In the genomic region with DNA sequence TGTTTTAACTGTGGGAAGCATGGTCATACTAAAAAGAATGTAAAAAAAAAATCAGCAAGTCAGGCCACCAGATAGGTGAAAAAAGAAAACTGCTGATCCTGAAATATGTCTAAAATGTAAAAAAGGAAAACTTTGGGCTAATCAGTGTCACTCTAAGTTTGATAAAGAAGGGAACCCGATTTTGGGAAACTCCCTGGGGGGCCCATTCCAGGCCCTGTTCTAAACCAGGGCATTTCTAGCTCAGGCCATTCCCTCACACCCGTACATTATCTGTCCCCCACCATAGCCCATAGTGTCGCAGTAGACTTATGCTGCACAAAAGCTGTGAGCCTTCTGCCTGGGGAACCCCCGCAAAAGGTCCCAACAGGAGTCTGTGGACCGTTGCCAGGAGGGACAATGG, we compare ENCODE assay signal across 6 cellular contexts.
DNase-seq lines count a peak whose midpoint lies in the region; ATAC-seq and TF ChIP-seq lines count a peak whose summit lies in the region.
"Not testable (repeated sequence)": the region's sequence is repeated elsewhere in the genome, so short reads cannot be mapped to it uniquely, and the experiment has no call there.

No MANE protein-coding gene starts in this region.

- H3K4me1 ChIP-seq in spleen = not testable (repeated sequence)

- not testable (repeated sequence) for ATAC-seq in Right ventricle myocardium inferior, left ventricle myocardium superior, sciatic nerve

- not testable (repeated sequence) for H3K4me3 Mint-ChIP-seq in activated CD4-positive, alpha-beta T cell treated with anti-CD3 and anti-CD28 coated beads, Interleukin-2, amount 10 ng/mL, durations not matched to agents 24 days and 14 days

- intact Hi-C loops in activated CD4-positive, alpha-beta T cell treated with anti-CD3 and anti-CD28 coated beads, Interleukin-2, amount 10 ng/mL, durations not matched to agents 24 days and 14 days (cut with micrococcal nuclease); Right ventricle myocardium inferior (cut with DNase I); left ventricle myocardium superior (cut with micrococcal nuclease); sciatic nerve (cut with DNase I); spleen (cut with DNase I; ENCODE audit: low total_unique reads): not testable (repeated sequence)

- H3K9me3 Mint-ChIP-seq in activated CD4-positive, alpha-beta T cell treated with anti-CD3 and anti-CD28 coated beads, Interleukin-2, amount 10 ng/mL, durations not matched to agents 24 days and 14 days = not testable (repeated sequence)

- peak; percentile 37 for DNase-seq in activated CD4-positive, alpha-beta T cell treated with anti-CD3 and anti-CD28 coated beads, Interleukin-2, amount 10 ng/mL, durations not matched to agents 24 days and 14 days
- DNase-seq in Right ventricle myocardium inferior (ENCODE audit: missing footprints) = peak; percentile 27
- DNase-seq in left ventricle myocardium superior = peak; percentile 10
- DNase-seq in mesenteric fat pad (ENCODE audit: low spot score) = peak; percentile 64
- peak; percentile 47 for DNase-seq in sciatic nerve (ENCODE audit: low spot score)
- peak; percentile 14 for DNase-seq in spleen

- H3K27me3 ChIP-seq in spleen (replicated peaks in 1 of 7) = not testable (repeated sequence)

- H3K9me3 ChIP-seq in spleen = peaks cover 0 to 13% (median 4%) of the 10 kb centered on the region in 8 donors

- H3K36me3 Mint-ChIP-seq in activated CD4-positive, alpha-beta T cell treated with anti-CD3 and anti-CD28 coated beads, Interleukin-2, amount 10 ng/mL, durations not matched to agents 24 days and 14 days (ENCODE audit: low read depth) = not testable (repeated sequence)

- not testable (repeated sequence) for H3K4me1 Mint-ChIP-seq in activated CD4-positive, alpha-beta T cell treated with anti-CD3 and anti-CD28 coated beads, Interleukin-2, amount 10 ng/mL, durations not matched to agents 24 days and 14 days

- 59 to 79% (median 63%) methylated on average over 5 of the region's 5 CpGs for WGBS in spleen, 5 donors

- not testable (repeated sequence) for TF ChIP-seq POLR2A in spleen (IDR thresholded peaks at IDR 0.05)

- not testable (repeated sequence) for H3K27ac ChIP-seq in spleen

- H3K36me3 ChIP-seq in spleen = not testable (repeated sequence)

- H3K27ac Mint-ChIP-seq in activated CD4-positive, alpha-beta T cell treated with anti-CD3 and anti-CD28 coated beads, Interleukin-2, amount 10 ng/mL, durations not matched to agents 24 days and 14 days = not testable (repeated sequence)

- H3K4me3 ChIP-seq in spleen = not testable (repeated sequence)

- not testable (repeated sequence) for H3K27me3 Mint-ChIP-seq in activated CD4-positive, alpha-beta T cell treated with anti-CD3 and anti-CD28 coated beads, Interleukin-2, amount 10 ng/mL, durations not matched to agents 24 days and 14 days

- not testable (repeated sequence) for TF ChIP-seq CTCF in spleen (IDR thresholded peaks at IDR 0.05 in 8 of 11, conservative IDR thresholded peaks at IDR 0.05 in 3 of 11)

Comparison
In these comparisons a context has a peak if more than half of its experiments do, and no peak if none do; other contexts are left out.
1. DNase-seq: peak in every context shown above with its lines; median percentile 64 in mesenteric fat pad; 47 in sciatic nerve; 37 in activated CD4-positive, alpha-beta T cell treated with anti-CD3 and anti-CD28 coated beads, Interleukin-2, amount 10 ng/mL, durations not matched to agents 24 days and 14 days; 27 in Right ventricle myocardium inferior; 14 in spleen; 10 in left ventricle myocardium superior.